8 cellular contexts compared by ENCODE assay signal in the genomic region with DNA sequence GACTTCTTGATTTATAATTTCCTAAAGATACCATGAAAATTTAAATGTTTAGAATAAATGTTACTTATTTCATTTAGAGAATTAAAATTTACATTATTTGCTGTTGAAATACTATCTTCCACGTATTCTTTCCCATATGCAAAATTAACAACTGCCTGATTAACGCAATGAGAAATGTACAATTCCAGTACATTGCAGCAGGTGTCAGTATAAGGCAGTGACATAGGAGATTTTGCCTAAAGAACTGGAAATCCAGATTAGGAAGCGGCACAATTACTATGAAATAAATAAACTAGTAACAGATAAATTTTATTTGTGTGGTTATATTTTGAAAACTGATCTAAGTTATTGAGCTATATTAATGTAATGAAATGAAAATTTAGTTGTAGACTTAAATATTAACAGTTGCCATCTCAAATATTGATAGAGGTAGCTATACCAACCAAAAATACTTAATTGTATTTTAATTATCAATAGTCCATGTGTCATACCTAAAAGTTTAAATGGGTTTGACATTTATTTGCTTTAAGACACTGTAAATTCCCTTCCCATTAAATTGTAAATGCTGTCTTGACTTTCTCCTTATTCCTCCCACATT.
DNase-seq lines count a peak whose midpoint lies in the region; ATAC-seq and TF ChIP-seq lines count a peak whose summit lies in the region.

No MANE protein-coding gene starts in this region.

- no peak overlapping the region for H3K27ac ChIP-seq in liver (ENCODE audit: low read depth in 1 of 2, low read length in 2 of 2)

- peak overlapping the region; percentile 35 to 83 (median 57) for H3K4me3 Mint-ChIP-seq in brain
- no peak overlapping the region for H3K4me3 Mint-ChIP-seq in stimulated activated memory B cell treated with anti-CD40 and anti-IgM and Interleukin-4, amounts not matched to agents 10 μg/mL and 1 μg/mL and 100 μg/mL, for 72 hours
- H3K4me3 Mint-ChIP-seq in activated T-helper 17 cell treated with anti-CD3 and anti-CD28 coated beads, Interleukin-2, amount 50 U/mL, for 72 hours, result no peak overlapping the region

- no peaks in the 10 kb centered on the region for H3K27me3 Mint-ChIP-seq in brain
- no peaks in the 10 kb centered on the region for H3K27me3 Mint-ChIP-seq in stimulated activated memory B cell treated with anti-CD40 and anti-IgM and Interleukin-4, amounts not matched to agents 10 μg/mL and 1 μg/mL and 100 μg/mL, for 72 hours
- H3K27me3 Mint-ChIP-seq in activated T-helper 17 cell treated with anti-CD3 and anti-CD28 coated beads, Interleukin-2, amount 50 U/mL, for 72 hours, result no peaks in the 10 kb centered on the region

- peak; percentile 94 to 96 for TF ChIP-seq RAD21 in liver (IDR thresholded peaks at IDR 0.05)

- H3K36me3 ChIP-seq in liver (ENCODE audit: control insufficient read depth in 4 of 4, insufficient read depth in 3 of 4, low read depth in 1 of 4, low read length in 3 of 4), result peaks cover 0 to 2% (median 0%) of the 10 kb centered on the region in 4 donors

- H3K4me1 ChIP-seq in liver (ENCODE audit: control insufficient read depth in 4 of 4, insufficient read depth in 4 of 4, low read length in 3 of 4), result peaks cover 0 to 18% (median 5%) of the 10 kb centered on the region in 4 donors

- no peaks in the 10 kb centered on the region for H3K9me3 Mint-ChIP-seq in brain
- H3K9me3 Mint-ChIP-seq in stimulated activated memory B cell treated with anti-CD40 and anti-IgM and Interleukin-4, amounts not matched to agents 10 μg/mL and 1 μg/mL and 100 μg/mL, for 72 hours, result no peaks in the 10 kb centered on the region
- H3K9me3 Mint-ChIP-seq in activated T-helper 17 cell treated with anti-CD3 and anti-CD28 coated beads, Interleukin-2, amount 50 U/mL, for 72 hours, result no peaks in the 10 kb centered on the region

- no peaks in the 10 kb centered on the region for H3K9me3 ChIP-seq in liver (ENCODE audit: control insufficient read depth in 4 of 4, low read length in 3 of 4)

- ATAC-seq in stimulated activated memory B cell treated with anti-CD40 and anti-IgM and Interleukin-4, amounts not matched to agents 10 μg/mL and 1 μg/mL and 100 μg/mL, for 72 hours, result no peak
- ATAC-seq in activated T-helper 17 cell treated with anti-CD3 and anti-CD28 coated beads, Interleukin-2, amount 50 U/mL, for 72 hours (replicated peaks), result no peak

- 13% methylated on average over 3 of the region's 3 CpGs for WGBS in liver

- no peak overlapping the region for H3K9ac ChIP-seq in liver (ENCODE audit: low read depth in 1 of 2, low read length in 2 of 2)

- H3K27ac Mint-ChIP-seq in brain, result peak overlapping the region in 2 of 5 experiments; percentile 54 to 73
- H3K27ac Mint-ChIP-seq in stimulated activated memory B cell treated with anti-CD40 and anti-IgM and Interleukin-4, amounts not matched to agents 10 μg/mL and 1 μg/mL and 100 μg/mL, for 72 hours, result no peak overlapping the region
- H3K27ac Mint-ChIP-seq in activated T-helper 17 cell treated with anti-CD3 and anti-CD28 coated beads, Interleukin-2, amount 50 U/mL, for 72 hours, result no peak overlapping the region

- TF ChIP-seq CTCF in AG09309 (IDR thresholded peaks at IDR 0.05; ENCODE audit: control insufficient read depth, insufficient read depth, low read depth, low read length, missing control alignments) (peak; percentile 61), GM20000 (IDR thresholded peaks at IDR 0.05; ENCODE audit: extremely low read depth, missing control alignments) (peak; percentile 26), brain (conservative IDR thresholded peaks at IDR 0.05) (peak; percentile 91 to 96), liver (IDR thresholded peaks at IDR 0.05; ENCODE audit: low read depth, low read length, missing input control) (peak; percentile 81)

- no peaks in the 10 kb centered on the region for H3K36me3 Mint-ChIP-seq in brain
- peaks cover 12% of the 10 kb centered on the region for H3K36me3 Mint-ChIP-seq in stimulated activated memory B cell treated with anti-CD40 and anti-IgM and Interleukin-4, amounts not matched to agents 10 μg/mL and 1 μg/mL and 100 μg/mL, for 72 hours
- peaks cover 16% of the 10 kb centered on the region for H3K36me3 Mint-ChIP-seq in activated T-helper 17 cell treated with anti-CD3 and anti-CD28 coated beads, Interleukin-2, amount 50 U/mL, for 72 hours (ENCODE audit: low read depth)

- no peak for DNase-seq in AG09309 (ENCODE audit: low read depth)
- no peak for DNase-seq in GM20000 (ENCODE audit: low spot score)
- DNase-seq in NCI-H526 (lab: John Stamatoyannopoulos, UW), result peak; percentile 34 to 63
- DNase-seq in NK-92 treated with Interleukin-12 subunit alpha and Interleukin-12 subunit beta, amount 100 ng/mL, for 24 hours (lab: John Stamatoyannopoulos, UW), result no peak

- no peaks in the 10 kb centered on the region for H3K27me3 ChIP-seq in liver (ENCODE audit: control insufficient read depth in 4 of 4, insufficient read depth in 4 of 4, low read length in 3 of 4)

- H3K4me3 ChIP-seq in AG09309 (ENCODE audit: control insufficient read depth, low read depth, low read length) (no peak overlapping the region), liver (ENCODE audit: low read depth in 1 of 3, low read length in 3 of 3) (no peak overlapping the region)

- H3K4me1 Mint-ChIP-seq in brain, result peaks cover 51% of the 10 kb centered on the region
- H3K4me1 Mint-ChIP-seq in stimulated activated memory B cell treated with anti-CD40 and anti-IgM and Interleukin-4, amounts not matched to agents 10 μg/mL and 1 μg/mL and 100 μg/mL, for 72 hours, result peaks cover 21% of the 10 kb centered on the region
- peaks cover 14% of the 10 kb centered on the region for H3K4me1 Mint-ChIP-seq in activated T-helper 17 cell treated with anti-CD3 and anti-CD28 coated beads, Interleukin-2, amount 50 U/mL, for 72 hours

TF ChIP-seq in liver, 16 proteins besides CTCF, POLR2A, EP300 and RAD21:
- TF ChIP-seq, protein P1, sequence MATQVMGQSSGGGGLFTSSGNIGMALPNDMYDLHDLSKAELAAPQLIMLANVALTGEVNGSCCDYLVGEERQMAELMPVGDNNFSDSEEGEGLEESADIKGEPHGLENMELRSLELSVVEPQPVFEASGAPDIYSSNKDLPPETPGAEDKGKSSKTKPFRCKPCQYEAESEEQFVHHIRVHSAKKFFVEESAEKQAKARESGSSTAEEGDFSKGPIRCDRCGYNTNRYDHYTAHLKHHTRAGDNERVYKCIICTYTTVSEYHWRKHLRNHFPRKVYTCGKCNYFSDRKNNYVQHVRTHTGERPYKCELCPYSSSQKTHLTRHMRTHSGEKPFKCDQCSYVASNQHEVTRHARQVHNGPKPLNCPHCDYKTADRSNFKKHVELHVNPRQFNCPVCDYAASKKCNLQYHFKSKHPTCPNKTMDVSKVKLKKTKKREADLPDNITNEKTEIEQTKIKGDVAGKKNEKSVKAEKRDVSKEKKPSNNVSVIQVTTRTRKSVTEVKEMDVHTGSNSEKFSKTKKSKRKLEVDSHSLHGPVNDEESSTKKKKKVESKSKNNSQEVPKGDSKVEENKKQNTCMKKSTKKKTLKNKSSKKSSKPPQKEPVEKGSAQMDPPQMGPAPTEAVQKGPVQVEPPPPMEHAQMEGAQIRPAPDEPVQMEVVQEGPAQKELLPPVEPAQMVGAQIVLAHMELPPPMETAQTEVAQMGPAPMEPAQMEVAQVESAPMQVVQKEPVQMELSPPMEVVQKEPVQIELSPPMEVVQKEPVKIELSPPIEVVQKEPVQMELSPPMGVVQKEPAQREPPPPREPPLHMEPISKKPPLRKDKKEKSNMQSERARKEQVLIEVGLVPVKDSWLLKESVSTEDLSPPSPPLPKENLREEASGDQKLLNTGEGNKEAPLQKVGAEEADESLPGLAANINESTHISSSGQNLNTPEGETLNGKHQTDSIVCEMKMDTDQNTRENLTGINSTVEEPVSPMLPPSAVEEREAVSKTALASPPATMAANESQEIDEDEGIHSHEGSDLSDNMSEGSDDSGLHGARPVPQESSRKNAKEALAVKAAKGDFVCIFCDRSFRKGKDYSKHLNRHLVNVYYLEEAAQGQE (IDR thresholded peaks at IDR 0.05), result no peak
- TF ChIP-seq, protein P2, sequence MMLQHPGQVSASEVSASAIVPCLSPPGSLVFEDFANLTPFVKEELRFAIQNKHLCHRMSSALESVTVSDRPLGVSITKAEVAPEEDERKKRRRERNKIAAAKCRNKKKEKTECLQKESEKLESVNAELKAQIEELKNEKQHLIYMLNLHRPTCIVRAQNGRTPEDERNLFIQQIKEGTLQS (IDR thresholded peaks at IDR 0.05), result peak; percentile 18
- TF ChIP-seq RXRA (IDR thresholded peaks at IDR 0.05), result no peak

Comparison
In these comparisons a context has a peak if more than half of its experiments do, and no peak if none do; other contexts are left out.
1. DNase-seq: peak in NCI-H526 (2 of 2); none in AG09309 (single experiment), GM20000 (single experiment) and NK-92 treated with Interleukin-12 subunit alpha and Interleukin-12 subunit beta, amount 100 ng/mL, for 24 hours (single experiment).
2. CTCF ChIP-seq: peak in every context shown above with its lines; median percentile 94 in brain; 81 in liver; 61 in AG09309; 26 in GM20000.
3. H3K4me3 Mint-ChIP-seq: peak in brain (5 of 5); none in stimulated activated memory B cell treated with anti-CD40 and anti-IgM and Interleukin-4, amounts not matched to agents 10 μg/mL and 1 μg/mL and 100 μg/mL, for 72 hours (single experiment) and activated T-helper 17 cell treated with anti-CD3 and anti-CD28 coated beads, Interleukin-2, amount 50 U/mL, for 72 hours (single experiment).